In the genomic region with DNA sequence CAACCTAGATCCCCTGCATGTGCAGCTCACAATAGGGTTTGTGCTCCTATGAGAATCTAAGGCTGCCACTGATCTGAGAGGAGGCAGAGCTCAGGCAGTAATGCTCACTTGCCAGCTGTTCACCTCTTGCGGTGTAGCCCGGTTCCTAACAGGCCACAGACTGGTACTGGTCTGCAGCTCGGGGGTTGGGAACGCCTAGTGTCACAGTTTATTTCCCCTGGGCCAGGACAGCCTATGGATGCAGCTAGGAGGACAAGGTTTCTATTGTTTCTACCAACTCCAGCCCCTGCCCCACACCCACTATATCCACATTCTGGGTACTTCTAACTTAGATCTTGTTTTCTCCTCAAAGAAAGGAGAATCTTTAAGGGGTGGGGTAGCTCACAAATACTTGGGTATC, we compare ENCODE assay signal across 15 cellular contexts. TPM values are rescaled to one million over a fixed set of nuclear protein-coding genes. Genes with fewer than 3 reads are reported as not detected.
A peak's percentile ranks its signal among the peaks of the same experiment; 100 is the strongest.
DNase-seq lines count a peak whose midpoint lies in the region; TF ChIP-seq lines count a peak whose summit lies in the region.
"Had no signal": no experiment of that assay in that cellular context is flagged by ENCODE, and none has a peak within 500 bp of the region (broad histone marks: within the 10 kb centered on the region; RNA-seq: fewer than 3 reads in every experiment).

No MANE protein-coding gene starts in this region.

- intact Hi-C loops in colonic mucosa (cut with DNase I): no loop called here

- H3K4me3 Mint-ChIP-seq in endothelial cell (ENCODE audit: unreplicated experiment): no peak overlapping the region
- H3K4me3 Mint-ChIP-seq: CD8-positive, alpha-beta memory T cell had no signal

- no peak overlapping the region for H3K9ac ChIP-seq in colonic mucosa (ENCODE audit: low read depth in 2 of 2, low read length in 2 of 2)
- H3K9ac ChIP-seq: BLaER1, GM23248 had no signal

- H3K27ac Mint-ChIP-seq in endothelial cell (ENCODE audit: unreplicated experiment): no peak overlapping the region
- H3K27ac Mint-ChIP-seq: CD8-positive, alpha-beta memory T cell had no signal

- H3K36me3 Mint-ChIP-seq in endothelial cell (ENCODE audit: low read depth, unreplicated experiment): peaks cover 4% of the 10 kb centered on the region
- H3K36me3 Mint-ChIP-seq: CD8-positive, alpha-beta memory T cell had no signal

- no peak overlapping the region for H3K4me3 ChIP-seq in colonic mucosa
- H3K4me3 ChIP-seq: BLaER1, GM23248 had no signal

- peaks cover 17% of the 10 kb centered on the region for H3K9me3 Mint-ChIP-seq in endothelial cell (ENCODE audit: unreplicated experiment)

- H3K27ac ChIP-seq in colonic mucosa: no peak overlapping the region
- H3K27ac ChIP-seq: BLaER1, GM23248 had no signal

- H3K27me3 ChIP-seq in colonic mucosa: no peaks in the 10 kb centered on the region
- H3K27me3 ChIP-seq: BLaER1 had no signal

- H3K9me3 ChIP-seq in colonic mucosa: no peaks in the 10 kb centered on the region

- TF ChIP-seq CTCF in endothelial cell (IDR thresholded peaks at IDR 0.05; ENCODE audit: unreplicated experiment) (no peak), colonic mucosa (IDR thresholded peaks at IDR 0.05) (no peak)

- H3K27me3 Mint-ChIP-seq in endothelial cell (ENCODE audit: unreplicated experiment): peaks cover 8% of the 10 kb centered on the region

- peaks cover 8% of the 10 kb centered on the region for H3K4me1 Mint-ChIP-seq in endothelial cell (ENCODE audit: unreplicated experiment)

- no peaks in the 10 kb centered on the region for H3K4me1 ChIP-seq in colonic mucosa
- H3K4me1 ChIP-seq: BLaER1 had no signal

- H3K36me3 ChIP-seq in colonic mucosa: no peaks in the 10 kb centered on the region
- H3K36me3 ChIP-seq: BLaER1 had no signal

- peak; percentile 42 for DNase-seq in NCI-H82 (lab: John Stamatoyannopoulos, UW)
- no peak for DNase-seq in NCI-H82 treated with DMSO at 0.1 percent for 48 hours (lab: John Stamatoyannopoulos, UW; ENCODE audit: unreplicated experiment)
- peak; percentile 2 for DNase-seq in RPMI7951 (ENCODE audit: low read depth)
- peak; percentile 16 for DNase-seq in globus pallidus (ENCODE audit: low spot score)
- no peak for DNase-seq in endothelial cell (ENCODE audit: low spot score)
- no peak for DNase-seq in stimulated activated naive CD4-positive, alpha-beta T cell (lab: John Stamatoyannopoulos, UW)
- no peak for DNase-seq in colonic mucosa
- DNase-seq: 8988T; AML-193; CD8-positive, alpha-beta memory T cell; DMS79; EL; GM23248; H7 had no signal

RNA-seq across cellular contexts. Expression of gene PRRC2C, which starts 58.7 kb away (rescaled TPM):
- 19.9 and 30.3 TPM in 2 replicates for total RNA-seq in RPMI7951 (2014; rRNA removed; shearing (Covaris generic))
- total RNA-seq in endothelial cell (ENCODE audit: unreplicated experiment): 248 TPM
- total RNA-seq in colonic mucosa: 100 to 1,000 TPM; 136 to 142 TPM

Comparison
In these comparisons a context has a peak if more than half of its experiments do, and no peak if none do; other contexts are left out.
1. DNase-seq: peak in NCI-H82 (single experiment), RPMI7951 (single experiment) and globus pallidus (single experiment); none in NCI-H82 treated with DMSO at 0.1 percent for 48 hours (single experiment), endothelial cell (single experiment), stimulated activated naive CD4-positive, alpha-beta T cell (0 of 6) and colonic mucosa (single experiment).